ENCODE assay signal across 26 cellular contexts in genomic region chr1:34346128-34346527, GRCh38.
"Had no signal": no experiment of that assay in that cellular context is flagged by ENCODE, and none has a peak within 500 bp of the region (broad histone marks: within the 10 kb centered on the region; RNA-seq: fewer than 3 reads in every experiment).

No MANE protein-coding gene starts in this region.

- H3K4me1 ChIP-seq: ascending aorta, breast epithelium had no signal

- H3K9me3 ChIP-seq: ascending aorta, breast epithelium had no signal

- H3K4me3 ChIP-seq: ascending aorta, breast epithelium, coronary artery, dorsolateral prefrontal cortex had no signal

- FAIRE-seq: frontal cortex had no signal

- DNase-seq: activated CD4-positive, alpha-beta memory T cell treated with anti-CD3 and anti-CD28 coated beads, Interleukin-2, amount 10 ng/mL, durations not matched to agents 7 days and 5 days; activated CD4-positive, alpha-beta T cell treated with anti-CD3 and anti-CD28 coated beads for 36 hours; activated CD4-positive, alpha-beta T cell treated with anti-CD3 and anti-CD28 coated beads, Interleukin-2, amount 10 ng/mL, durations not matched to agents 24 days and 14 days; activated CD4-positive, alpha-beta T cell treated with anti-CD3 and anti-CD28 coated beads, Interleukin-2, amount 50 U/mL, for 4 hours; activated CD4-positive, CD25-positive, alpha-beta regulatory T cell; activated CD4-positive, CD25-positive, alpha-beta regulatory T cell treated with anti-CD3 and anti-CD28 coated beads, Interleukin-2, amount 50 U/mL, for 72 hours; activated CD8-positive, alpha-beta memory T cell treated with anti-CD3 and anti-CD28 coated beads, Interleukin-2, amount 50 U/mL, for 48 hours; activated gamma-delta T cell; activated naive CD4-positive, alpha-beta T cell; activated naive CD4-positive, alpha-beta T cell treated with anti-CD3 and anti-CD28 coated beads, Interleukin-2, amount 10 ng/mL, durations not matched to agents 7 days and 5 days; activated naive CD8-positive, alpha-beta T cell treated with anti-CD3 and anti-CD28 coated beads, Interleukin-2, amount 10 ng/mL, durations not matched to agents 7 days and 5 days; activated T-cell treated with anti-CD3 and anti-CD28 coated beads for 4 hours; activated T-cell treated with anti-CD3 and anti-CD28 coated beads, Interleukin-2, amount 50 U/mL, for 24 hours; activated T-cell treated with anti-CD3 and anti-CD28 coated beads, Interleukin-2, amount 50 U/mL, for 72 hours; dorsolateral prefrontal cortex; effector memory CD4-positive, alpha-beta T cell; endodermal cell; foreskin fibroblast; head of caudate nucleus; T-helper 2 cell had no signal

- ATAC-seq: activated CD4-positive, alpha-beta T cell treated with anti-CD3 and anti-CD28 coated beads for 36 hours; activated naive CD4-positive, alpha-beta T cell treated with anti-CD3 and anti-CD28 coated beads, Interleukin-2, amount 50 U/mL, for 72 hours; activated T-cell treated with anti-CD3 and anti-CD28 coated beads, Interleukin-2, amount 50 U/mL, for 72 hours; esophagus mucosa had no signal

- H3K36me3 ChIP-seq: ascending aorta, breast epithelium had no signal

- H3K27me3 ChIP-seq: ascending aorta, breast epithelium had no signal

- H3K27ac ChIP-seq: ascending aorta, breast epithelium, coronary artery, dorsolateral prefrontal cortex had no signal
